Comparison of ENCODE assay signal across 12 cellular contexts in genomic region chr14:28831126-28831525, GRCh38.
DNase-seq lines count a peak whose midpoint lies in the region; ATAC-seq and TF ChIP-seq lines count a peak whose summit lies in the region.
"Had no signal": no experiment of that assay in that cellular context is flagged by ENCODE, and none has a peak within 500 bp of the region (broad histone marks: within the 10 kb centered on the region; RNA-seq: fewer than 3 reads in every experiment).

No MANE protein-coding gene starts in this region.

- no peaks in the 10 kb centered on the region for H4K20me1 ChIP-seq in OCI-LY7 (ENCODE audit: insufficient read depth, low read length)

- no peaks in the 10 kb centered on the region for H3K9me2 ChIP-seq in OCI-LY7 (ENCODE audit: insufficient read depth, low read length)

- H3K36me3 ChIP-seq in WERI-Rb-1 = no peaks in the 10 kb centered on the region
- H3K36me3 ChIP-seq in OCI-LY7 (ENCODE audit: insufficient read depth, low read length) = no peaks in the 10 kb centered on the region
- H3K36me3 ChIP-seq: MG63 had no signal

- H3K9me3 ChIP-seq in WERI-Rb-1 (ENCODE audit: severe bottlenecking) = peaks cover 3% of the 10 kb centered on the region
- H3K9me3 ChIP-seq in OCI-LY7 (ENCODE audit: low read length) = no peaks in the 10 kb centered on the region
- H3K9me3 ChIP-seq: MG63 had no signal

- no peak for TF ChIP-seq CTCF in WERI-Rb-1 (IDR thresholded peaks at IDR 0.05; ENCODE audit: low read depth, low read length)
- no peak for TF ChIP-seq CTCF in OCI-LY7 (conservative IDR thresholded peaks at IDR 0.05; ENCODE audit: low read length)

- intact Hi-C loops in OCI-LY7 (cut with micrococcal nuclease; ENCODE audit: unreplicated experiment) = no loop called here

- TF ChIP-seq POLR2A in GM18505 (IDR thresholded peaks at IDR 0.05; ENCODE audit: borderline replicate concordance, extremely low read depth, insufficient read depth, insufficient read length) = no peak

- no peaks in the 10 kb centered on the region for H3K79me2 ChIP-seq in OCI-LY7 (ENCODE audit: insufficient read depth, low read depth, low read length)

- no peak overlapping the region for H3K4me2 ChIP-seq in OCI-LY7 (ENCODE audit: low read length)

- ATAC-seq in GM18505 (IDR thresholded peaks at IDR 0.05; ENCODE audit: unreplicated experiment) (peak; percentile 99), GM21360 (IDR thresholded peaks at IDR 0.05; ENCODE audit: unreplicated experiment) (peak; percentile 98), HG03039 (IDR thresholded peaks at IDR 0.05; ENCODE audit: unreplicated experiment) (peak; percentile 97)

- peak; percentile 29 for DNase-seq in WERI-Rb-1
- DNase-seq in NCI-H2029 (lab: John Stamatoyannopoulos, UW) = no peak
- DNase-seq in OCI-LY7 (ENCODE audit: low spot score) = no peak
- DNase-seq in NCI-H1105 treated with DMSO at 0.1 percent for 48 hours (lab: John Stamatoyannopoulos, UW) = no peak
- DNase-seq in NCI-H128 (lab: John Stamatoyannopoulos, UW; ENCODE audit: unreplicated experiment) = no peak
- DNase-seq: activated CD4-positive, alpha-beta T cell treated with anti-CD3 and anti-CD28 coated beads, Interleukin-2, amount 10 ng/mL, durations not matched to agents 24 days and 14 days; MG63 had no signal

- POLR2A ChIA-PET in OCI-LY7 (lab: Charles Lee) = interaction anchor here (0.9 to 1.2 kb wide), 2 partner anchors 8 to 9 kb away, joined by 4 to 6 read pairs; no protein-coding TSS in a partner anchor

- no peaks in the 10 kb centered on the region for H3K4me1 ChIP-seq in OCI-LY7 (ENCODE audit: insufficient read depth, low read length, poor library complexity, severe bottlenecking)

- H3K4me3 ChIP-seq in WERI-Rb-1 (ENCODE audit: low read depth, low read length) = no peak overlapping the region
- no peak overlapping the region for H3K4me3 ChIP-seq in OCI-LY7 (ENCODE audit: low read depth, low read length, poor library complexity, severe bottlenecking)
- H3K4me3 ChIP-seq: MG63 had no signal

- no TSS peak for BruUV-seq in OCI-LY7 (replicated peaks; lab: Mats Ljungman, UMichigan)

- H3K27me3 ChIP-seq in WERI-Rb-1 (ENCODE audit: insufficient read depth, low read depth, severe bottlenecking) = no peaks in the 10 kb centered on the region
- H3K27me3 ChIP-seq: MG63 had no signal

- H3K27ac ChIP-seq in WERI-Rb-1 (peak overlapping the region; percentile 4; the same call in 1 of the 2 replicates), OCI-LY7 (ENCODE audit: low read depth, low read length, poor library complexity, severe bottlenecking) (no peak overlapping the region)
- H3K27ac ChIP-seq: epithelial cell of prostate, RWPE1 had no signal

- CTCF ChIA-PET in OCI-LY7 (lab: Charles Lee; ENCODE audit: unreplicated experiment) = no interaction called here

- no peak overlapping the region for H2AFZ ChIP-seq in OCI-LY7 (ENCODE audit: low read length)
